Comparison of ENCODE assay signal across 33 cellular contexts in genomic region chr14:55404170-55404569, GRCh38. TPM values are rescaled to one million over a fixed set of nuclear protein-coding genes. Genes with fewer than 3 reads are reported as not detected.
DNase-seq lines count a peak whose midpoint lies in the region; ATAC-seq and TF ChIP-seq lines count a peak whose summit lies in the region.
"Had no signal": no experiment of that assay in that cellular context is flagged by ENCODE, and none has a peak within 500 bp of the region (broad histone marks: within the 10 kb centered on the region; RNA-seq: fewer than 3 reads in every experiment).

No MANE protein-coding gene starts in this region.

- peak overlapping the region; percentile 29 for H3K27ac Mint-ChIP-seq in activated CD4-positive, alpha-beta T cell treated with anti-CD3 and anti-CD28 coated beads for 36 hours
- H3K27ac Mint-ChIP-seq in activated CD4-positive, alpha-beta T cell treated with anti-CD3 and anti-CD28 coated beads, Interleukin-2, amount 10 ng/mL, durations not matched to agents 7 days and 5 days, result no peak overlapping the region
- H3K27ac Mint-ChIP-seq in neural progenitor cell, result no peak overlapping the region
- H3K27ac Mint-ChIP-seq: activated naive CD8-positive, alpha-beta T cell treated with anti-CD3 and anti-CD28 coated beads, Interleukin-2, amount 10 ng/mL, durations not matched to agents 7 days and 5 days; activated T-helper 2 cell treated with anti-CD3 and anti-CD28 coated beads, Interferon-gamma antibody, Interleukin-2, Interleukin-4, amounts not matched to agents 10 μg/mL and 5 μg/mL and 100 μg/mL, durations not matched to agents 14 hours and 24 hours and 36 hours had no signal

- no peaks in the 10 kb centered on the region for H3K27me3 ChIP-seq in left ventricle myocardium inferior (ENCODE audit: low read depth)
- H3K27me3 ChIP-seq in neural progenitor cell, result no peaks in the 10 kb centered on the region
- no peaks in the 10 kb centered on the region for H3K27me3 ChIP-seq in ovary
- H3K27me3 ChIP-seq: SJCRH30, upper lobe of left lung had no signal

- no peaks in the 10 kb centered on the region for H3K9me3 Mint-ChIP-seq in activated CD4-positive, alpha-beta T cell treated with anti-CD3 and anti-CD28 coated beads for 36 hours (ENCODE audit: low read depth)
- no peaks in the 10 kb centered on the region for H3K9me3 Mint-ChIP-seq in activated CD4-positive, alpha-beta T cell treated with anti-CD3 and anti-CD28 coated beads, Interleukin-2, amount 10 ng/mL, durations not matched to agents 7 days and 5 days
- no peaks in the 10 kb centered on the region for H3K9me3 Mint-ChIP-seq in neural progenitor cell
- H3K9me3 Mint-ChIP-seq: activated naive CD8-positive, alpha-beta T cell treated with anti-CD3 and anti-CD28 coated beads, Interleukin-2, amount 10 ng/mL, durations not matched to agents 7 days and 5 days; activated T-helper 2 cell treated with anti-CD3 and anti-CD28 coated beads, Interferon-gamma antibody, Interleukin-2, Interleukin-4, amounts not matched to agents 10 μg/mL and 5 μg/mL and 100 μg/mL, durations not matched to agents 14 hours and 24 hours and 36 hours; CD14-positive monocyte; naive B cell had no signal

- no peaks in the 10 kb centered on the region for H3K36me3 Mint-ChIP-seq in activated CD4-positive, alpha-beta T cell treated with anti-CD3 and anti-CD28 coated beads for 36 hours (ENCODE audit: low read depth)
- no peaks in the 10 kb centered on the region for H3K36me3 Mint-ChIP-seq in activated CD4-positive, alpha-beta T cell treated with anti-CD3 and anti-CD28 coated beads, Interleukin-2, amount 10 ng/mL, durations not matched to agents 7 days and 5 days (ENCODE audit: low read depth)
- no peaks in the 10 kb centered on the region for H3K36me3 Mint-ChIP-seq in neural progenitor cell
- H3K36me3 Mint-ChIP-seq: activated naive CD8-positive, alpha-beta T cell treated with anti-CD3 and anti-CD28 coated beads, Interleukin-2, amount 10 ng/mL, durations not matched to agents 7 days and 5 days; naive B cell had no signal

- no peaks in the 10 kb centered on the region for H3K36me3 ChIP-seq in left ventricle myocardium inferior
- no peaks in the 10 kb centered on the region for H3K36me3 ChIP-seq in neural progenitor cell
- no peaks in the 10 kb centered on the region for H3K36me3 ChIP-seq in ovary
- H3K36me3 ChIP-seq: prostate gland, SJCRH30 had no signal

- H3K27ac ChIP-seq in left ventricle myocardium inferior (replicated peaks) (peak overlapping the region; percentile 32), neural progenitor cell (no peak overlapping the region), ovary (no peak overlapping the region)
- H3K27ac ChIP-seq: 22Rv1, epithelial cell of prostate, GM23248, prostate gland, SJCRH30, upper lobe of left lung, VCaP had no signal

- no peak overlapping the region for H3K4me2 ChIP-seq in neural progenitor cell

- no peak for TF ChIP-seq CTCF in left ventricle myocardium inferior (IDR thresholded peaks at IDR 0.05; ENCODE audit: borderline replicate concordance)
- TF ChIP-seq CTCF in neural progenitor cell (IDR thresholded peaks at IDR 0.05), result no peak
- no peak for TF ChIP-seq CTCF in ovary (IDR thresholded peaks at IDR 0.05)

- 55 to 70% (median 63%) methylated on average over 3 of the region's 3 CpGs for WGBS in ovary, 3 donors

- intact Hi-C loops in activated CD4-positive, alpha-beta T cell treated with anti-CD3 and anti-CD28 coated beads for 36 hours (cut with DNase I, micrococcal nuclease), result no loop called here
- intact Hi-C loops in left ventricle myocardium inferior (cut with micrococcal nuclease), result no loop called here
- intact Hi-C loops in left cardiac atrium (cut with DNase I), result no loop called here
- intact Hi-C loops in ovary (cut with DNase I), result no loop called here

- CTCF ChIA-PET in activated CD4-positive, alpha-beta T cell treated with anti-CD3 and anti-CD28 coated beads for 36 hours (lab: Charles Lee), result interaction anchor here (0.6 kb wide), 1 partner anchor 96 kb away, joined by 3 read pairs; no protein-coding TSS in a partner anchor
- CTCF ChIA-PET in activated CD4-positive, alpha-beta T cell treated with anti-CD3 and anti-CD28 coated beads, Interleukin-2, amount 10 ng/mL, durations not matched to agents 7 days and 5 days (lab: Charles Lee), result no interaction called here

- peaks cover 46% of the 10 kb centered on the region for H3K4me1 Mint-ChIP-seq in activated CD4-positive, alpha-beta T cell treated with anti-CD3 and anti-CD28 coated beads for 36 hours
- peaks cover 16% of the 10 kb centered on the region for H3K4me1 Mint-ChIP-seq in activated CD4-positive, alpha-beta T cell treated with anti-CD3 and anti-CD28 coated beads, Interleukin-2, amount 10 ng/mL, durations not matched to agents 7 days and 5 days
- peaks cover under 1% of the 10 kb centered on the region for H3K4me1 Mint-ChIP-seq in neural progenitor cell

- peaks cover 5% of the 10 kb centered on the region for H4K20me1 ChIP-seq in neural progenitor cell (ENCODE audit: low read depth)

- H3K9ac ChIP-seq in neural progenitor cell, result peak overlapping the region; percentile 21
- H3K9ac ChIP-seq: GM23248 had no signal

- no peak for TF ChIP-seq POLR2A in ovary (IDR thresholded peaks at IDR 0.05)

- H3K27me3 Mint-ChIP-seq in activated CD4-positive, alpha-beta T cell treated with anti-CD3 and anti-CD28 coated beads for 36 hours, result no peaks in the 10 kb centered on the region
- H3K27me3 Mint-ChIP-seq in activated CD4-positive, alpha-beta T cell treated with anti-CD3 and anti-CD28 coated beads, Interleukin-2, amount 10 ng/mL, durations not matched to agents 7 days and 5 days, result no peaks in the 10 kb centered on the region
- no peaks in the 10 kb centered on the region for H3K27me3 Mint-ChIP-seq in neural progenitor cell (ENCODE audit: insufficient read depth, low read depth)
- H3K27me3 Mint-ChIP-seq: activated naive CD8-positive, alpha-beta T cell treated with anti-CD3 and anti-CD28 coated beads, Interleukin-2, amount 10 ng/mL, durations not matched to agents 7 days and 5 days; naive B cell had no signal

- H3K4me3 Mint-ChIP-seq in activated CD4-positive, alpha-beta T cell treated with anti-CD3 and anti-CD28 coated beads for 36 hours, result no peak overlapping the region
- no peak overlapping the region for H3K4me3 Mint-ChIP-seq in activated CD4-positive, alpha-beta T cell treated with anti-CD3 and anti-CD28 coated beads, Interleukin-2, amount 10 ng/mL, durations not matched to agents 7 days and 5 days
- H3K4me3 Mint-ChIP-seq in neural progenitor cell, result no peak overlapping the region
- H3K4me3 Mint-ChIP-seq: activated naive CD8-positive, alpha-beta T cell treated with anti-CD3 and anti-CD28 coated beads, Interleukin-2, amount 10 ng/mL, durations not matched to agents 7 days and 5 days; CD14-positive monocyte; naive B cell had no signal

- H3K9me3 ChIP-seq in left ventricle myocardium inferior (replicated peaks) (no peaks in the 10 kb centered on the region), neural progenitor cell (ENCODE audit: low read depth) (no peaks in the 10 kb centered on the region), ovary (no peaks in the 10 kb centered on the region)
- H3K9me3 ChIP-seq: prostate gland, SJCRH30, upper lobe of left lung had no signal

- H3F3A ChIP-seq in neural progenitor cell (ENCODE audit: low read depth), result peaks cover 4% of the 10 kb centered on the region

- H3K4me3 ChIP-seq in left ventricle myocardium inferior (no peak overlapping the region), neural progenitor cell (no peak overlapping the region), ovary (no peak overlapping the region)
- H3K4me3 ChIP-seq: GM23248, prostate gland, SJCRH30, upper lobe of left lung had no signal

- ATAC-seq in activated CD4-positive, alpha-beta T cell treated with anti-CD3 and anti-CD28 coated beads for 36 hours, result peak; percentile 79
- ATAC-seq in left cardiac atrium, result no peak

- TF ChIP-seq EP300 in ovary (IDR thresholded peaks at IDR 0.05), result no peak

- H3K4me1 ChIP-seq in left ventricle myocardium inferior, result peaks cover 29% of the 10 kb centered on the region
- H3K4me1 ChIP-seq in neural progenitor cell, result no peaks in the 10 kb centered on the region
- H3K4me1 ChIP-seq in ovary (ENCODE audit: insufficient read depth), result peaks cover 3% of the 10 kb centered on the region
- H3K4me1 ChIP-seq: prostate gland, upper lobe of left lung had no signal

- POLR2A ChIA-PET in activated CD4-positive, alpha-beta T cell treated with anti-CD3 and anti-CD28 coated beads for 36 hours (lab: Charles Lee), result no interaction called here
- POLR2A ChIA-PET in activated CD4-positive, alpha-beta T cell treated with anti-CD3 and anti-CD28 coated beads, Interleukin-2, amount 10 ng/mL, durations not matched to agents 7 days and 5 days (lab: Charles Lee), result no interaction called here

- no peak overlapping the region for H2AFZ ChIP-seq in neural progenitor cell (replicated peaks)
- H2AFZ ChIP-seq: GM23248 had no signal

- H3K79me2 ChIP-seq in neural progenitor cell (ENCODE audit: low read depth), result peaks cover 94% of the 10 kb centered on the region

- no peak for DNase-seq in activated CD4-positive, alpha-beta T cell treated with anti-CD3 and anti-CD28 coated beads for 36 hours
- no peak for DNase-seq in activated CD4-positive, alpha-beta T cell treated with anti-CD3 and anti-CD28 coated beads, Interleukin-2, amount 10 ng/mL, durations not matched to agents 7 days and 5 days
- no peak for DNase-seq in left ventricle myocardium inferior
- DNase-seq in left cardiac atrium, result no peak
- DNase-seq in neural progenitor cell (ENCODE audit: low spot score), result peak; percentile 11
- DNase-seq in NCI-H1417 (lab: John Stamatoyannopoulos, UW), result no peak
- DNase-seq in ovary, result no peak
- no peak for DNase-seq in inferior parietal cortex (ENCODE audit: extremely low spot score)
- DNase-seq: activated CD4-positive, alpha-beta T cell treated with anti-CD3 and anti-CD28 coated beads for 48 hours; activated naive CD8-positive, alpha-beta T cell treated with anti-CD3 and anti-CD28 coated beads, Interleukin-2, amount 10 ng/mL, durations not matched to agents 7 days and 5 days; caudate nucleus; cortex of kidney; DMS79; effector memory CD4-positive, alpha-beta T cell; GM23248; IMR-90; islet precursor cell; naive B cell; NCI-H187; NCI-H82; SJCRH30; stimulated activated CD4-positive, alpha-beta T cell treated with anti-CD3 and anti-CD28 coated beads, Interleukin-4, amount 100 ng/mL, for 24 hours; T1000; upper lobe of left lung had no signal

RNA-seq across cellular contexts. Expression of gene ATG14, which starts 7.5 kb away (rescaled TPM):
- total RNA-seq in activated CD4-positive, alpha-beta T cell treated with anti-CD3 and anti-CD28 coated beads for 36 hours, result 1 to 10 TPM; 5.0 to 5.1 TPM
- 1 to 10 TPM; 5.3 to 6.1 TPM for total RNA-seq in activated CD4-positive, alpha-beta T cell treated with anti-CD3 and anti-CD28 coated beads, Interleukin-2, amount 10 ng/mL, durations not matched to agents 7 days and 5 days
- total RNA-seq in left ventricle myocardium inferior (13.2 TPM), left cardiac atrium (1 to 10 TPM; 6.8 to 8.5 TPM), neural progenitor cell (ENCODE audit: low replicate concordance) (19.9 and 28.8 TPM in 2 replicates), ovary (10 to 100 TPM in 6 of 7 donors, 1 to 10 TPM in 1; 9.5 to 15.6 (median 12.1) TPM)
- polyA plus RNA-seq in ovary, result 10 to 100 TPM; 10.4 to 22.5 TPM

RNA-seq across cellular contexts. Expression of gene TBPL2, which starts 36.2 kb away (rescaled TPM):
- total RNA-seq in activated CD4-positive, alpha-beta T cell treated with anti-CD3 and anti-CD28 coated beads for 36 hours, result not detected
- total RNA-seq in activated CD4-positive, alpha-beta T cell treated with anti-CD3 and anti-CD28 coated beads, Interleukin-2, amount 10 ng/mL, durations not matched to agents 7 days and 5 days, result not detected
- total RNA-seq in left ventricle myocardium inferior, result not detected
- total RNA-seq in left cardiac atrium, result not detected
- total RNA-seq in neural progenitor cell (ENCODE audit: low replicate concordance), result not detected in 2 replicates
- not detected for total RNA-seq in ovary
- polyA plus RNA-seq in ovary, result under 1 TPM in 1 of 2 donors, not detected in 1; 0.05 TPM
- total RNA-seq: activated naive CD8-positive, alpha-beta T cell treated with anti-CD3 and anti-CD28 coated beads, Interleukin-2, amount 10 ng/mL, durations not matched to agents 7 days and 5 days; activated T-helper 2 cell treated with anti-CD3 and anti-CD28 coated beads, Interferon-gamma antibody, Interleukin-2, Interleukin-4, amounts not matched to agents 10 μg/mL and 5 μg/mL and 100 μg/mL, durations not matched to agents 14 hours and 24 hours and 36 hours; astrocyte; GM23248; IMR-90; liver; NCI-H460; prostate gland; SJCRH30; upper lobe of left lung had no signal
- polyA plus RNA-seq: CD14-positive monocyte, GM23248, IMR-90, liver had no signal
